38 cellular contexts compared by ENCODE assay signal in genomic region chr4:85639946-85640345, GRCh38.
"Had no signal": no experiment of that assay in that cellular context is flagged by ENCODE, and none has a peak within 500 bp of the region (broad histone marks: within the 10 kb centered on the region; RNA-seq: fewer than 3 reads in every experiment).

No MANE protein-coding gene starts in this region.

- H3K27ac ChIP-seq: ascending aorta, cardiac muscle cell, VCaP had no signal

- H3K27ac Mint-ChIP-seq: activated B cell treated with CpG ODN at 0.5 μM for 24 hours; activated CD4-positive, alpha-beta memory T cell treated with anti-CD3 and anti-CD28 coated beads for 36 hours; activated CD4-positive, alpha-beta T cell treated with anti-CD3 and anti-CD28 coated beads, Interleukin-2, amount 10 ng/mL, durations not matched to agents 24 days and 14 days; activated CD8-positive, alpha-beta T cell treated with anti-CD3 and anti-CD28 coated beads for 36 hours; activated naive CD4-positive, alpha-beta T cell treated with anti-CD3 and anti-CD28 coated beads for 36 hours; activated naive CD4-positive, alpha-beta T cell treated with anti-CD3 and anti-CD28 coated beads, Interleukin-2, amount 50 U/mL, for 72 hours; activated naive CD8-positive, alpha-beta T cell treated with anti-CD3 and anti-CD28 coated beads for 36 hours; activated T-cell treated with anti-CD3 and anti-CD28 coated beads, Interleukin-2, amount 50 U/mL, for 72 hours; activated T-helper 1 cell treated with anti-CD3 and anti-CD28 coated beads, Interleukin-12 subunit alpha, Interleukin-12 subunit beta, Interleukin-2, Interleukin-4 antibody, amounts not matched to agents 30 ng/mL and 10 ng/mL and 1 ng/mL, durations not matched to agents 14 hours and 24 hours and 36 hours; activated T-helper 17 cell treated with anti-CD3 and anti-CD28 coated beads, Interleukin-2, amount 50 U/mL, for 72 hours; brain; T-helper 1 cell treated with Interleukin-12 subunit alpha and Interleukin-12 subunit beta and Interleukin-4 antibody, amounts not matched to agents 30 μg/mL and 1 μg/mL, for 36 hours; T-helper 2 cell treated with Interferon-gamma antibody and Interleukin-4, amounts not matched to agents 5 μg/mL and 100 μg/mL, for 36 hours had no signal

- H3K9me3 ChIP-seq: ascending aorta had no signal

- H3K4me3 ChIP-seq: ascending aorta, cardiac muscle cell had no signal

- H3K27me3 Mint-ChIP-seq: activated B cell treated with CpG ODN at 0.5 μM for 24 hours; activated CD4-positive, alpha-beta memory T cell treated with anti-CD3 and anti-CD28 coated beads for 36 hours; activated CD4-positive, alpha-beta T cell treated with anti-CD3 and anti-CD28 coated beads, Interleukin-2, amount 10 ng/mL, durations not matched to agents 24 days and 14 days; activated CD8-positive, alpha-beta T cell treated with anti-CD3 and anti-CD28 coated beads for 36 hours; activated naive CD8-positive, alpha-beta T cell treated with anti-CD3 and anti-CD28 coated beads for 36 hours; activated T-helper 17 cell treated with anti-CD3 and anti-CD28 coated beads, Interleukin-2, amount 50 U/mL, for 72 hours; central memory CD8-positive, alpha-beta T cell had no signal

- ATAC-seq: activated CD8-positive, alpha-beta T cell treated with anti-CD3 and anti-CD28 coated beads for 36 hours; activated naive CD4-positive, alpha-beta T cell treated with anti-CD3 and anti-CD28 coated beads, Interleukin-2, amount 50 U/mL, for 72 hours; activated T-cell treated with anti-CD3 and anti-CD28 coated beads, Interleukin-2, amount 50 U/mL, for 4 hours; activated T-cell treated with anti-CD3 and anti-CD28 coated beads, Interleukin-2, amount 50 U/mL, for 72 hours; activated T-helper 17 cell treated with anti-CD3 and anti-CD28 coated beads, Interleukin-2, amount 50 U/mL, for 72 hours had no signal

- H3K9me3 Mint-ChIP-seq: activated B cell treated with CpG ODN at 0.5 μM for 24 hours; activated CD4-positive, alpha-beta memory T cell treated with anti-CD3 and anti-CD28 coated beads for 36 hours; activated CD4-positive, alpha-beta T cell treated with anti-CD3 and anti-CD28 coated beads, Interleukin-2, amount 10 ng/mL, durations not matched to agents 24 days and 14 days; activated CD8-positive, alpha-beta T cell treated with anti-CD3 and anti-CD28 coated beads for 36 hours; activated naive CD4-positive, alpha-beta T cell treated with anti-CD3 and anti-CD28 coated beads for 36 hours; activated naive CD4-positive, alpha-beta T cell treated with anti-CD3 and anti-CD28 coated beads, Interleukin-2, amount 50 U/mL, for 72 hours; activated naive CD8-positive, alpha-beta T cell treated with anti-CD3 and anti-CD28 coated beads for 36 hours; activated T-helper 1 cell treated with anti-CD3 and anti-CD28 coated beads, Interleukin-12 subunit alpha, Interleukin-12 subunit beta, Interleukin-2, Interleukin-4 antibody, amounts not matched to agents 30 ng/mL and 10 ng/mL and 1 ng/mL, durations not matched to agents 14 hours and 24 hours and 36 hours; activated T-helper 17 cell treated with anti-CD3 and anti-CD28 coated beads, Interleukin-2, amount 50 U/mL, for 72 hours; brain; T-helper 1 cell treated with Interleukin-12 subunit alpha and Interleukin-12 subunit beta and Interleukin-4 antibody, amounts not matched to agents 30 μg/mL and 1 μg/mL, for 36 hours; T-helper 2 cell treated with Interferon-gamma antibody and Interleukin-4, amounts not matched to agents 5 μg/mL and 100 μg/mL, for 36 hours had no signal

- H3K4me1 ChIP-seq: ascending aorta had no signal

- H3K4me1 Mint-ChIP-seq: activated CD4-positive, alpha-beta T cell treated with anti-CD3 and anti-CD28 coated beads, Interleukin-2, amount 10 ng/mL, durations not matched to agents 24 days and 14 days; activated naive CD8-positive, alpha-beta T cell treated with anti-CD3 and anti-CD28 coated beads for 36 hours; activated T-helper 17 cell treated with anti-CD3 and anti-CD28 coated beads, Interleukin-2, amount 50 U/mL, for 72 hours; central memory CD8-positive, alpha-beta T cell had no signal

- FAIRE-seq: bronchial epithelial cell, TTC549 had no signal

- H3K4me3 Mint-ChIP-seq: activated B cell treated with CpG ODN at 0.5 μM for 24 hours; activated CD4-positive, alpha-beta memory T cell treated with anti-CD3 and anti-CD28 coated beads for 36 hours; activated CD4-positive, alpha-beta T cell treated with anti-CD3 and anti-CD28 coated beads, Interleukin-2, amount 10 ng/mL, durations not matched to agents 24 days and 14 days; activated CD8-positive, alpha-beta T cell treated with anti-CD3 and anti-CD28 coated beads for 36 hours; activated naive CD4-positive, alpha-beta T cell treated with anti-CD3 and anti-CD28 coated beads for 36 hours; activated naive CD8-positive, alpha-beta T cell treated with anti-CD3 and anti-CD28 coated beads for 36 hours; activated T-cell treated with anti-CD3 and anti-CD28 coated beads, Interleukin-2, amount 50 U/mL, for 4 hours; activated T-cell treated with anti-CD3 and anti-CD28 coated beads, Interleukin-2, amount 50 U/mL, for 72 hours; activated T-helper 1 cell treated with anti-CD3 and anti-CD28 coated beads, Interleukin-12 subunit alpha, Interleukin-12 subunit beta, Interleukin-2, Interleukin-4 antibody, amounts not matched to agents 30 ng/mL and 10 ng/mL and 1 ng/mL, durations not matched to agents 14 hours and 24 hours and 36 hours; activated T-helper 17 cell treated with anti-CD3 and anti-CD28 coated beads, Interleukin-2, amount 50 U/mL, for 72 hours; brain; central memory CD8-positive, alpha-beta T cell; T-helper 1 cell treated with Interleukin-12 subunit alpha and Interleukin-12 subunit beta and Interleukin-4 antibody, amounts not matched to agents 30 μg/mL and 1 μg/mL, for 36 hours; T-helper 2 cell treated with Interferon-gamma antibody and Interleukin-4, amounts not matched to agents 5 μg/mL and 100 μg/mL, for 36 hours had no signal

- H3K36me3 ChIP-seq: ascending aorta, cardiac muscle cell had no signal

- H3K27me3 ChIP-seq: ascending aorta, cardiac muscle cell had no signal

- DNase-seq: activated B cell treated with CpG ODN at 0.5 μM for 24 hours; activated CD4-positive, alpha-beta memory T cell treated with anti-CD3 and anti-CD28 coated beads for 36 hours; activated CD4-positive, alpha-beta T cell treated with anti-CD3 and anti-CD28 coated beads for 4 hours; activated CD4-positive, alpha-beta T cell treated with anti-CD3 and anti-CD28 coated beads, Interleukin-2, amount 10 ng/mL, durations not matched to agents 24 days and 14 days; activated CD4-positive, alpha-beta T cell treated with anti-CD3 and anti-CD28 coated beads, Interleukin-2, amount 50 U/mL, for 1 hour; activated CD4-positive, alpha-beta T cell treated with anti-CD3 and anti-CD28 coated beads, Interleukin-2, amount 50 U/mL, for 4 hours; activated CD4-positive, CD25-positive, alpha-beta regulatory T cell treated with anti-CD3 and anti-CD28 coated beads, Interleukin-2, amount 50 U/mL, for 72 hours; activated CD8-positive, alpha-beta memory T cell treated with anti-CD3 and anti-CD28 coated beads, Interleukin-2, amount 50 U/mL, for 4 hours; activated CD8-positive, alpha-beta T cell treated with anti-CD3 and anti-CD28 coated beads for 36 hours; activated effector memory CD4-positive, alpha-beta T cell treated with anti-CD3 and anti-CD28 coated beads, Interleukin-2, amount 50 U/mL, for 16 hours; activated gamma-delta T cell treated with Interleukin-2 at 50 U/mL for 16 hours; activated naive CD4-positive, alpha-beta T cell; activated naive CD4-positive, alpha-beta T cell treated with anti-CD3 and anti-CD28 coated beads for 36 hours; activated naive CD4-positive, alpha-beta T cell treated with anti-CD3 and anti-CD28 coated beads, Interleukin-2, amount 50 U/mL, for 16 hours; activated naive CD8-positive, alpha-beta T cell treated with anti-CD3 and anti-CD28 coated beads for 36 hours; activated T-cell treated with anti-CD3 and anti-CD28 coated beads for 4 hours; activated T-cell treated with anti-CD3 and anti-CD28 coated beads, Interleukin-2, amount 50 U/mL, for 1 hour; activated T-cell treated with anti-CD3 and anti-CD28 coated beads, Interleukin-2, amount 50 U/mL, for 4 hours; activated T-cell treated with anti-CD3 and anti-CD28 coated beads, Interleukin-2, amount 50 U/mL, for 72 hours; amygdala; anterior cingulate cortex; caudate nucleus; cerebellar nuclear complex; T-helper 1 cell; T-helper 2 cell; T-helper 9 cell had no signal
